In genomic region chr1:20507248-20507563, GRCh38 we compare ENCODE assay signal across 1 cellular context.
TF ChIP-seq lines count a peak whose summit lies in the region.

No MANE protein-coding gene starts in this region.

TF ChIP-seq in WTC11, 78 proteins besides CTCF, POLR2A, EP300 and RAD21 (continued from another document):
- TF ChIP-seq, protein P1, sequence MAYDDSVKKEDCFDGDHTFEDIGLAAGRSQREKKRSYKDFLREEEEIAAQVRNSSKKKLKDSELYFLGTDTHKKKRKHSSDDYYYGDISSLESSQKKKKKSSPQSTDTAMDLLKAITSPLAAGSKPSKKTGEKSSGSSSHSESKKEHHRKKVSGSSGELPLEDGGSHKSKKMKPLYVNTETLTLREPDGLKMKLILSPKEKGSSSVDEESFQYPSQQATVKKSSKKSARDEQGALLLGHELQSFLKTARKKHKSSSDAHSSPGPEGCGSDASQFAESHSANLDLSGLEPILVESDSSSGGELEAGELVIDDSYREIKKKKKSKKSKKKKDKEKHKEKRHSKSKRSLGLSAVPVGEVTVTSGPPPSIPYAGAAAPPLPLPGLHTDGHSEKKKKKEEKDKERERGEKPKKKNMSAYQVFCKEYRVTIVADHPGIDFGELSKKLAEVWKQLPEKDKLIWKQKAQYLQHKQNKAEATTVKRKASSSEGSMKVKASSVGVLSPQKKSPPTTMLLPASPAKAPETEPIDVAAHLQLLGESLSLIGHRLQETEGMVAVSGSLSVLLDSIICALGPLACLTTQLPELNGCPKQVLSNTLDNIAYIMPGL (CRISPR knock-in tag; IDR thresholded peaks at IDR 0.05): no peak
- TF ChIP-seq NFATC4 (CRISPR knock-in tag; IDR thresholded peaks at IDR 0.05) (no peak), ARID4B (CRISPR knock-in tag; IDR thresholded peaks at IDR 0.05; ENCODE audit: borderline replicate concordance) (no peak)
- TF ChIP-seq, protein P2, sequence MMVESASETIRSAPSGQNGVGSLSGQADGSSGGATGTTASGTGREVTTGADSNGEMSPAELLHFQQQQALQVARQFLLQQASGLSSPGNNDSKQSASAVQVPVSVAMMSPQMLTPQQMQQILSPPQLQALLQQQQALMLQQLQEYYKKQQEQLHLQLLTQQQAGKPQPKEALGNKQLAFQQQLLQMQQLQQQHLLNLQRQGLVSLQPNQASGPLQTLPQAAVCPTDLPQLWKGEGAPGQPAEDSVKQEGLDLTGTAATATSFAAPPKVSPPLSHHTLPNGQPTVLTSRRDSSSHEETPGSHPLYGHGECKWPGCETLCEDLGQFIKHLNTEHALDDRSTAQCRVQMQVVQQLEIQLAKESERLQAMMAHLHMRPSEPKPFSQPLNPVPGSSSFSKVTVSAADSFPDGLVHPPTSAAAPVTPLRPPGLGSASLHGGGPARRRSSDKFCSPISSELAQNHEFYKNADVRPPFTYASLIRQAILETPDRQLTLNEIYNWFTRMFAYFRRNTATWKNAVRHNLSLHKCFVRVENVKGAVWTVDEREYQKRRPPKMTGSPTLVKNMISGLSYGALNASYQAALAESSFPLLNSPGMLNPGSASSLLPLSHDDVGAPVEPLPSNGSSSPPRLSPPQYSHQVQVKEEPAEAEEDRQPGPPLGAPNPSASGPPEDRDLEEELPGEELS (CRISPR knock-in tag; IDR thresholded peaks at IDR 0.05): no peak
- TF ChIP-seq, protein P3, sequence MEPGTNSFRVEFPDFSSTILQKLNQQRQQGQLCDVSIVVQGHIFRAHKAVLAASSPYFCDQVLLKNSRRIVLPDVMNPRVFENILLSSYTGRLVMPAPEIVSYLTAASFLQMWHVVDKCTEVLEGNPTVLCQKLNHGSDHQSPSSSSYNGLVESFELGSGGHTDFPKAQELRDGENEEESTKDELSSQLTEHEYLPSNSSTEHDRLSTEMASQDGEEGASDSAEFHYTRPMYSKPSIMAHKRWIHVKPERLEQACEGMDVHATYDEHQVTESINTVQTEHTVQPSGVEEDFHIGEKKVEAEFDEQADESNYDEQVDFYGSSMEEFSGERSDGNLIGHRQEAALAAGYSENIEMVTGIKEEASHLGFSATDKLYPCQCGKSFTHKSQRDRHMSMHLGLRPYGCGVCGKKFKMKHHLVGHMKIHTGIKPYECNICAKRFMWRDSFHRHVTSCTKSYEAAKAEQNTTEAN (CRISPR knock-in tag; IDR thresholded peaks at IDR 0.05): no peak
- TF ChIP-seq, protein P4, sequence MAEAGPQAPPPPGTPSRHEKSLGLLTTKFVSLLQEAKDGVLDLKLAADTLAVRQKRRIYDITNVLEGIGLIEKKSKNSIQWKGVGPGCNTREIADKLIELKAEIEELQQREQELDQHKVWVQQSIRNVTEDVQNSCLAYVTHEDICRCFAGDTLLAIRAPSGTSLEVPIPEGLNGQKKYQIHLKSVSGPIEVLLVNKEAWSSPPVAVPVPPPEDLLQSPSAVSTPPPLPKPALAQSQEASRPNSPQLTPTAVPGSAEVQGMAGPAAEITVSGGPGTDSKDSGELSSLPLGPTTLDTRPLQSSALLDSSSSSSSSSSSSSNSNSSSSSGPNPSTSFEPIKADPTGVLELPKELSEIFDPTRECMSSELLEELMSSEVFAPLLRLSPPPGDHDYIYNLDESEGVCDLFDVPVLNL (CRISPR knock-in tag; IDR thresholded peaks at IDR 0.05; ENCODE audit: borderline replicate concordance, low read depth): no peak
- TF ChIP-seq, protein P5, sequence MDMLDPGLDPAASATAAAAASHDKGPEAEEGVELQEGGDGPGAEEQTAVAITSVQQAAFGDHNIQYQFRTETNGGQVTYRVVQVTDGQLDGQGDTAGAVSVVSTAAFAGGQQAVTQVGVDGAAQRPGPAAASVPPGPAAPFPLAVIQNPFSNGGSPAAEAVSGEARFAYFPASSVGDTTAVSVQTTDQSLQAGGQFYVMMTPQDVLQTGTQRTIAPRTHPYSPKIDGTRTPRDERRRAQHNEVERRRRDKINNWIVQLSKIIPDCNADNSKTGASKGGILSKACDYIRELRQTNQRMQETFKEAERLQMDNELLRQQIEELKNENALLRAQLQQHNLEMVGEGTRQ (CRISPR knock-in tag; IDR thresholded peaks at IDR 0.05): no peak
- TF ChIP-seq, protein P6, sequence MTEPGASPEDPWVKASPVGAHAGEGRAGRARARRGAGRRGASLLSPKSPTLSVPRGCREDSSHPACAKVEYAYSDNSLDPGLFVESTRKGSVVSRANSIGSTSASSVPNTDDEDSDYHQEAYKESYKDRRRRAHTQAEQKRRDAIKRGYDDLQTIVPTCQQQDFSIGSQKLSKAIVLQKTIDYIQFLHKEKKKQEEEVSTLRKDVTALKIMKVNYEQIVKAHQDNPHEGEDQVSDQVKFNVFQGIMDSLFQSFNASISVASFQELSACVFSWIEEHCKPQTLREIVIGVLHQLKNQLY (CRISPR knock-in tag; IDR thresholded peaks at IDR 0.05): no peak
- TF ChIP-seq, protein P7, sequence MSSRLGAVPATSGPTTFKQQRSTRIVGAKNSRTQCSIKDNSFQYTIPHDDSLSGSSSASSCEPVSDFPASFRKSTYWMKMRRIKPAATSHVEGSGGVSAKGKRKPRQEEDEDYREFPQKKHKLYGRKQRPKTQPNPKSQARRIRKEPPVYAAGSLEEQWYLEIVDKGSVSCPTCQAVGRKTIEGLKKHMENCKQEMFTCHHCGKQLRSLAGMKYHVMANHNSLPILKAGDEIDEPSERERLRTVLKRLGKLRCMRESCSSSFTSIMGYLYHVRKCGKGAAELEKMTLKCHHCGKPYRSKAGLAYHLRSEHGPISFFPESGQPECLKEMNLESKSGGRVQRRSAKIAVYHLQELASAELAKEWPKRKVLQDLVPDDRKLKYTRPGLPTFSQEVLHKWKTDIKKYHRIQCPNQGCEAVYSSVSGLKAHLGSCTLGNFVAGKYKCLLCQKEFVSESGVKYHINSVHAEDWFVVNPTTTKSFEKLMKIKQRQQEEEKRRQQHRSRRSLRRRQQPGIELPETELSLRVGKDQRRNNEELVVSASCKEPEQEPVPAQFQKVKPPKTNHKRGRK (CRISPR knock-in tag; IDR thresholded peaks at IDR 0.05; ENCODE audit: borderline replicate concordance): no peak
